Comparison of ENCODE assay signal across 7 cellular contexts in the genomic region with DNA sequence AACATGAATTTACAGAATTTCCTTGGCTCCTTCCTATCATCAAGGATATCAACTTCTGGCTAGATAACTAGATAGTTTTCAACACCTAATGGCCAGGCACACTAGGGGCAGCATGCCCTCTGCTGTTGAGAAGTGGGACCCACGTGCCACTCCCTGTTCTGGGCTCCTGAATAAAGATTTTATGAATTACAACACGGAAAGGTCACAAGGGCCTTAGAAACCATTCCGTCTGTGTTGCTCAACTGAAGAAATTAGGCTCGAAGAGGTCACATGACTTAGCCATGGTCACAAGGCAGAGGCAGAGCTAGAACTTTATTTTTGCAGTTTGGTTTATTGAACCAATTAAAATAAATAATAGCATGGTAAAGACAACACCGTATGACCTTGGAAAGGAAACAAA. TPM values are rescaled to one million over a fixed set of nuclear protein-coding genes. Genes with fewer than 3 reads are reported as not detected.
A peak's percentile ranks its signal among the peaks of the same experiment; 100 is the strongest.
DNase-seq lines count a peak whose midpoint lies in the region; ATAC-seq, FAIRE-seq and TF ChIP-seq lines count a peak whose summit lies in the region.

No MANE protein-coding gene starts in this region.

- H3K4me3 Mint-ChIP-seq in MCF 10A (ENCODE audit: unreplicated experiment), result no peak overlapping the region

- no TSS peak for BruUV-seq in PC-3 (replicated peaks; lab: Mats Ljungman, UMichigan)
- no TSS peak for BruUV-seq in MCF 10A (replicated peaks; lab: Mats Ljungman, UMichigan)

- CTCF ChIA-PET in PC-3 (lab: Charles Lee), result no interaction called here
- CTCF ChIA-PET in MCF 10A (lab: Yijun Ruan, JAX), result interaction anchor here (0.6 to 6.3 kb wide), 11 partner anchors 33 to 953 kb away, joined by 3 to 101 read pairs (median 5); a partner anchor contains a TSS

- H3K4me1 ChIP-seq in PC-3 (ENCODE audit: insufficient read depth, low read length) (peaks cover 19% of the 10 kb centered on the region), keratinocyte (ENCODE audit: control insufficient read depth, extremely low read depth, insufficient read depth, low read length) (peaks cover 4% of the 10 kb centered on the region), testis (no peaks in the 10 kb centered on the region)

- no peaks in the 10 kb centered on the region for H3K9me1 ChIP-seq in keratinocyte (ENCODE audit: control insufficient read depth, extremely low read depth, insufficient read depth, low read length)

- no peaks in the 10 kb centered on the region for H3K27me3 Mint-ChIP-seq in MCF 10A (ENCODE audit: insufficient read depth, unreplicated experiment)

- no peaks in the 10 kb centered on the region for H3F3A ChIP-seq in PC-3 (ENCODE audit: low read length, unreplicated experiment)

- no peak for TF ChIP-seq POLR2A in testis (IDR thresholded peaks at IDR 0.05)

- no peaks in the 10 kb centered on the region for H3K36me3 ChIP-seq in GM06990 (ENCODE audit: control insufficient read depth, insufficient read depth, low read length)
- H3K36me3 ChIP-seq in PC-3 (ENCODE audit: low read depth, low read length), result no peaks in the 10 kb centered on the region
- H3K36me3 ChIP-seq in keratinocyte (ENCODE audit: control insufficient read depth in 2 of 2, extremely low read depth in 1 of 2, insufficient read depth in 2 of 2, low read length in 2 of 2), result no peaks in the 10 kb centered on the region
- no peaks in the 10 kb centered on the region for H3K36me3 ChIP-seq in testis (ENCODE audit: low read depth, missing control alignments)

- H3K9me3 Mint-ChIP-seq in MCF 10A (ENCODE audit: unreplicated experiment), result no peaks in the 10 kb centered on the region

- H3K27me3 ChIP-seq in GM06990 (replicated peaks; ENCODE audit: control insufficient read depth, insufficient read depth, low read length), result no peaks in the 10 kb centered on the region
- no peaks in the 10 kb centered on the region for H3K27me3 ChIP-seq in PC-3 (ENCODE audit: low read length)
- no peaks in the 10 kb centered on the region for H3K27me3 ChIP-seq in keratinocyte (ENCODE audit: control insufficient read depth, extremely low read depth, insufficient read depth, low read length)
- no peaks in the 10 kb centered on the region for H3K27me3 ChIP-seq in testis

- 33 to 40% methylated on average over 5 of the region's 5 CpGs for WGBS in testis, 2 donors

- dilution Hi-C loops in keratinocyte (cut with MboI; ENCODE audit: extremely low pct_ligation_motif_present, low sequenced_read_pairs), result no loop called here

- peak; percentile 82 for ATAC-seq in PC-3

- peak overlapping the region; percentile 12; the same call in 1 of the 2 replicates for H3K4me2 ChIP-seq in PC-3 (ENCODE audit: low read length)
- H3K4me2 ChIP-seq in keratinocyte (ENCODE audit: control insufficient read depth, extremely low read depth, insufficient read depth, low read depth, low read length), result no peak overlapping the region

- H3K9ac ChIP-seq in PC-3 (ENCODE audit: low read length) (no peak overlapping the region), keratinocyte (ENCODE audit: control insufficient read depth, extremely low read depth, insufficient read depth, low read length) (no peak overlapping the region)

- H2AFZ ChIP-seq in PC-3 (ENCODE audit: low read length) (peak overlapping the region; percentile 55; the same call in 1 of the 2 replicates), keratinocyte (ENCODE audit: control insufficient read depth, low read length) (no peak overlapping the region)

- H4K20me1 ChIP-seq in PC-3 (ENCODE audit: low read length) (no peaks in the 10 kb centered on the region), keratinocyte (ENCODE audit: control insufficient read depth, extremely low read depth, insufficient read depth, low read length) (no peaks in the 10 kb centered on the region)

- H3K27ac Mint-ChIP-seq in MCF 10A (ENCODE audit: low read depth, unreplicated experiment), result peak overlapping the region; percentile 89

- DNase-seq in GM06990 (ENCODE audit: extremely low read depth, insufficient read length) (no peak), HT1080 (ENCODE audit: low read depth) (peak; percentile 57), PC-3 (peak; percentile 82), MCF 10A (ENCODE audit: unreplicated experiment) (peak; percentile 81), keratinocyte (ENCODE audit: low read depth, low spot score) (no peak), testis (peak; percentile 62)
- no peak for DNase-seq in activated CD8-positive, alpha-beta memory T cell treated with anti-CD3 and anti-CD28 coated beads, Interleukin-2, amount 50 U/mL, for 4 hours

- TF ChIP-seq CTCF in GM06990 (IDR thresholded peaks at IDR 0.05; ENCODE audit: insufficient read depth, low read length, poor library complexity, severe bottlenecking), result peak; percentile 68
- TF ChIP-seq CTCF in PC-3 (conservative IDR thresholded peaks at IDR 0.05; ENCODE audit: low read depth, low read length), result peak; percentile 96
- peak; percentile 63 for TF ChIP-seq CTCF in MCF 10A (IDR thresholded peaks at IDR 0.05; ENCODE audit: unreplicated experiment)
- TF ChIP-seq CTCF in keratinocyte (optimal IDR thresholded peaks at IDR 0.05 in 1 of 3, IDR thresholded peaks at IDR 0.05 in 1 of 3, conservative IDR thresholded peaks at IDR 0.05 in 1 of 3; ENCODE audit: extremely low read depth in 1 of 3, insufficient read depth in 2 of 3, low read length in 3 of 3), result peak; percentile 75 to 85 (median 81)
- TF ChIP-seq CTCF in testis (IDR thresholded peaks at IDR 0.05), result peak in 1 of 3 experiments; percentile 48

- H3K9me2 ChIP-seq in PC-3 (replicated peaks; ENCODE audit: low read length), result no peaks in the 10 kb centered on the region

- peak; percentile 39 for FAIRE-seq in keratinocyte (lab: Jason Lieb, UNC)

- POLR2A ChIA-PET in PC-3 (lab: Charles Lee; ENCODE audit: unreplicated experiment) (no interaction called here), MCF 10A (lab: Yijun Ruan, JAX) (interaction anchor here (0.8 kb wide), 1 partner anchor 24 kb away, joined by 3 read pairs; no protein-coding TSS in a partner anchor)

- no peaks in the 10 kb centered on the region for H3K36me3 Mint-ChIP-seq in MCF 10A (ENCODE audit: insufficient read depth, unreplicated experiment)

- H3K4me1 Mint-ChIP-seq in MCF 10A (ENCODE audit: insufficient read depth, unreplicated experiment), result peaks cover 11% of the 10 kb centered on the region

- H3K27ac ChIP-seq in PC-3 (ENCODE audit: low read length) (no peak overlapping the region), keratinocyte (ENCODE audit: control insufficient read depth, insufficient read depth, low read length) (no peak overlapping the region), testis (no peak overlapping the region)

- H3K9me3 ChIP-seq in PC-3 (ENCODE audit: low read length), result no peaks in the 10 kb centered on the region
- H3K9me3 ChIP-seq in keratinocyte (ENCODE audit: control insufficient read depth, low read depth, low read length), result no peaks in the 10 kb centered on the region
- H3K9me3 ChIP-seq in testis, result no peaks in the 10 kb centered on the region

- intact Hi-C loops in PC-3 (cut with micrococcal nuclease), result loop anchor here (1.0 kb wide), 3 partner anchors 89 to 182 kb away; no protein-coding TSS in a partner anchor
- intact Hi-C loops in MCF 10A (cut with micrococcal nuclease), result loop anchor here (1.0 kb wide), 3 partner anchors 89 to 952 kb away; no protein-coding TSS in a partner anchor
- intact Hi-C loops in testis (cut with DNase I; ENCODE audit: low total_unique reads), result no loop called here

- H3K4me3 ChIP-seq in GM06990 (replicated peaks; ENCODE audit: low read depth, low read length) (no peak overlapping the region), PC-3 (ENCODE audit: low read length) (no peak overlapping the region), keratinocyte (ENCODE audit: control insufficient read depth in 2 of 3, extremely low read depth in 1 of 3, insufficient read depth in 2 of 3, low read depth in 1 of 3, low read length in 3 of 3) (no peak overlapping the region), testis (no peak overlapping the region)

- peaks cover 5% of the 10 kb centered on the region; the same call in 1 of the 2 replicates for H3K79me2 ChIP-seq in PC-3 (ENCODE audit: low read length)
- H3K79me2 ChIP-seq in keratinocyte (ENCODE audit: control insufficient read depth, insufficient read depth, low read length), result no peaks in the 10 kb centered on the region

RNA-seq across cellular contexts. Expression of a gene that starts 36.0 kb away (rescaled TPM):
- total RNA-seq in HT1080 (2014; rRNA removed; shearing (Covaris generic)), result 23.1 and 31.0 TPM in 2 replicates
- 41.4 and 46.5 TPM in 2 replicates for polyA plus RNA-seq in HT1080 (2015; cell fraction: cytosol; rRNA removed)
- polyA plus RNA-seq in HT1080 (2015; cell fraction: nucleus; rRNA removed), result 61.6 and 66.9 TPM in 2 replicates
- total RNA-seq in PC-3 (2014; rRNA removed), result 36.6 and 51.5 TPM in 2 replicates
- total RNA-seq in MCF 10A (2022), result 17.3 and 22.7 TPM in 2 replicates
- 32.3 to 43.5 TPM (median 36.5 TPM) in 3 replicates for polyA plus RNA-seq in keratinocyte
- 7.4 TPM for polyA plus RNA-seq in keratinocyte (2011; ENCODE audit: low read depth)
- polyA plus RNA-seq in keratinocyte (2011; cell fraction: cytosol; rRNA removed), result 19.1 and 36.4 TPM in 2 replicates
- 43.6 and 50.2 TPM in 2 replicates for polyA plus RNA-seq in keratinocyte (2011; cell fraction: nucleus; rRNA removed)
- polyA plus RNA-seq in keratinocyte (2012; ENCODE audit: low replicate concordance), result 18.7 and 21.7 TPM in 2 replicates
- 7.9 to 32.2 TPM (median 27.3 TPM) in 3 replicates for polyA minus RNA-seq in keratinocyte
- polyA minus RNA-seq in keratinocyte (2011; cell fraction: cytosol; rRNA and poly(A)+ RNA removed), result 20.5 TPM
- polyA minus RNA-seq in keratinocyte (2011; cell fraction: nucleus; rRNA and poly(A)+ RNA removed), result 16.8 and 34.7 TPM in 2 replicates
- 10 to 100 TPM; 41.3 to 46.9 TPM for total RNA-seq in testis
- polyA plus RNA-seq in testis (ENCODE audit: insufficient read depth, low read depth, low replicate concordance), result 118 TPM

RNA-seq across cellular contexts. Expression of a gene that starts 37.3 kb away (rescaled TPM):
- total RNA-seq in HT1080 (2014; rRNA removed; shearing (Covaris generic)), result 19.3 and 24.6 TPM in 2 replicates
- polyA plus RNA-seq in HT1080 (2015; cell fraction: cytosol; rRNA removed), result 24.8 and 27.8 TPM in 2 replicates
- 21.9 and 22.7 TPM in 2 replicates for polyA plus RNA-seq in HT1080 (2015; cell fraction: nucleus; rRNA removed)
- 24.9 and 25.4 TPM in 2 replicates for total RNA-seq in PC-3 (2014; rRNA removed)
- 3.6 and 7.7 TPM in 2 replicates for total RNA-seq in MCF 10A (2022)
- 2.2 to 8.7 TPM (median 8.1 TPM) in 3 replicates for polyA plus RNA-seq in keratinocyte
- not detected for polyA plus RNA-seq in keratinocyte (2011; ENCODE audit: low read depth)
- 1.9 and 3.8 TPM in 2 replicates for polyA plus RNA-seq in keratinocyte (2011; cell fraction: cytosol; rRNA removed)
- polyA plus RNA-seq in keratinocyte (2011; cell fraction: nucleus; rRNA removed), result 2.7 and 3.3 TPM in 2 replicates
- polyA plus RNA-seq in keratinocyte (2012; ENCODE audit: low replicate concordance), result 0.23 and 5.7 TPM in 2 replicates
- 3.1 to 16.8 TPM (median 14.9 TPM) in 3 replicates for polyA minus RNA-seq in keratinocyte
- polyA minus RNA-seq in keratinocyte (2011; cell fraction: cytosol; rRNA and poly(A)+ RNA removed), result 0.96 TPM
- polyA minus RNA-seq in keratinocyte (2011; cell fraction: nucleus; rRNA and poly(A)+ RNA removed), result 2.6 and 2.8 TPM in 2 replicates
- 10 to 100 TPM; 11.8 to 13.4 TPM for total RNA-seq in testis
- polyA plus RNA-seq in testis (ENCODE audit: insufficient read depth, low read depth, low replicate concordance), result 14.6 TPM

Comparison
In these comparisons a context has a peak if more than half of its experiments do, and no peak if none do; other contexts are left out.
1. DNase-seq: peak in HT1080 (single experiment), PC-3 (single experiment), MCF 10A (single experiment) and testis (single experiment); none in GM06990 (single experiment), keratinocyte (single experiment) and activated CD8-positive, alpha-beta memory T cell treated with anti-CD3 and anti-CD28 coated beads, Interleukin-2, amount 50 U/mL, for 4 hours (single experiment).